ENCODE assay signal across 1 cellular context in the genomic region with DNA sequence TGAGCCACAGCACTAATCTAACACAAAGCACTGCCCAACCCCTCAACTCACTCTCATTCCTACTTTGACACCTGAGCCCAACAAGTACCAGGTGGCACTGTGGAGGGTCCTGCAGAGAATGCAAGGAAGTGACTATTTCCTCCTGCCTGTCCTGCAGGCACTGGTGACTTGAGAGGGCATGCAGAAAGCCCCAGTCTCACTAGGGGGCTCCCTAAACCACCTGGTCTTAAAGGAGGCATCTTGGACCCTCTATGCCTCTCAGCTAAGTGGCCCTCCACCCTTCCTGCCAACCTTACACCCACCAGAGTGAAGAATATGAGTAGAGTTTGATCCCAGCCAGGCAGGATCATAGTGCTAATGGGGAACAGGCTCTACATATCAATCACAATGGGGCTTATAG.
TF ChIP-seq lines count a peak whose summit lies in the region.

No MANE protein-coding gene starts in this region.

TF ChIP-seq in HepG2, 621 proteins besides CTCF, POLR2A, EP300 and RAD21:
- no peak for TF ChIP-seq ZSCAN29 (CRISPR knock-in tag; conservative IDR thresholded peaks at IDR 0.05)
- TF ChIP-seq ZNF335 (CRISPR knock-in tag; IDR thresholded peaks at IDR 0.05) = no peak
- no peak for TF ChIP-seq ZSCAN31 (CRISPR knock-in tag; IDR thresholded peaks at IDR 0.05; ENCODE audit: low read depth)
- no peak for TF ChIP-seq ZC3H4 (CRISPR knock-in tag; IDR thresholded peaks at IDR 0.05; ENCODE audit: borderline replicate concordance)
- TF ChIP-seq ZNF205 (CRISPR knock-in tag; IDR thresholded peaks at IDR 0.05) = peak; percentile 95
- no peak for TF ChIP-seq ZNF616 (CRISPR knock-in tag; IDR thresholded peaks at IDR 0.05; ENCODE audit: low read depth)
- no peak for TF ChIP-seq NR2F6 (IDR thresholded peaks at IDR 0.05)
- no peak for TF ChIP-seq NR2F6 (CRISPR knock-in tag; IDR thresholded peaks at IDR 0.05)
- TF ChIP-seq, protein P1, sequence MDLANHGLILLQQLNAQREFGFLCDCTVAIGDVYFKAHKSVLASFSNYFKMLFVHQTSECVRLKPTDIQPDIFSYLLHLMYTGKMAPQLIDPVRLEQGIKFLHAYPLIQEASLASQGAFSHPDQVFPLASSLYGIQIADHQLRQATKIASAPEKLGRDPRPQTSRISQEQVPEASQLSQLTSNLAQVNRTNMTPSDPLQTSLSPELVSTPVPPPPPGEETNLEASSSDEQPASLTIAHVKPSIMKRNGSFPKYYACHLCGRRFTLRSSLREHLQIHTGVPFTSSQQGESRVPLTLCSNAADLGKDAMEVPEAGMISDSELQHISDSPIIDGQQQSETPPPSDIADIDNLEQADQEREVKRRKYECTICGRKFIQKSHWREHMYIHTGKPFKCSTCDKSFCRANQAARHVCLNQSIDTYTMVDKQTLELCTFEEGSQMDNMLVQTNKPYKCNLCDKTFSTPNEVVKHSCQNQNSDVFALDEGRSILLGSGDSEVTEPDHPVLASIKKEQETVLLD (CRISPR knock-in tag; IDR thresholded peaks at IDR 0.05; ENCODE audit: low read depth) = no peak
- TF ChIP-seq TP53 (CRISPR knock-in tag; conservative IDR thresholded peaks at IDR 0.05) = no peak
- TF ChIP-seq ATF2 (CRISPR knock-in tag; IDR thresholded peaks at IDR 0.05) = no peak
- no peak for TF ChIP-seq CCDC6 (CRISPR knock-in tag; IDR thresholded peaks at IDR 0.05)
- TF ChIP-seq ZNF512 (CRISPR knock-in tag; IDR thresholded peaks at IDR 0.05) = no peak
- TF ChIP-seq SMC3 (IDR thresholded peaks at IDR 0.05; ENCODE audit: low read length) = peak; percentile 43; the same call in 1 of the 2 replicates
- no peak for TF ChIP-seq ZNF761 (CRISPR knock-in tag; conservative IDR thresholded peaks at IDR 0.05)
- TF ChIP-seq FIP1L1 (IDR thresholded peaks at IDR 0.05; ENCODE audit: borderline replicate concordance, insufficient read depth, low read depth, low read length) = no peak
- no peak for TF ChIP-seq ZNF564 (CRISPR knock-in tag; IDR thresholded peaks at IDR 0.05)
- TF ChIP-seq ZNF3 (CRISPR knock-in tag; IDR thresholded peaks at IDR 0.05) = no peak
- TF ChIP-seq NCOA5 (CRISPR knock-in tag; IDR thresholded peaks at IDR 0.05) = no peak
- no peak for TF ChIP-seq ZNF567 (CRISPR knock-in tag; IDR thresholded peaks at IDR 0.05; ENCODE audit: borderline replicate concordance)
- TF ChIP-seq TOPORS (CRISPR knock-in tag; IDR thresholded peaks at IDR 0.05) = no peak
- TF ChIP-seq DR1 (CRISPR knock-in tag; IDR thresholded peaks at IDR 0.05) = no peak
- TF ChIP-seq TAF1 (CRISPR knock-in tag; IDR thresholded peaks at IDR 0.05) = no peak
- no peak for TF ChIP-seq ZNF460 (CRISPR knock-in tag; IDR thresholded peaks at IDR 0.05; ENCODE audit: borderline replicate concordance)
- TF ChIP-seq MZF1 (CRISPR knock-in tag; IDR thresholded peaks at IDR 0.05; ENCODE audit: borderline replicate concordance) = no peak
- no peak for TF ChIP-seq BORCS8-MEF2B (CRISPR knock-in tag; IDR thresholded peaks at IDR 0.05)
- TF ChIP-seq NR1H2 (CRISPR knock-in tag; IDR thresholded peaks at IDR 0.05; ENCODE audit: borderline replicate concordance, low read depth) = no peak
- no peak for TF ChIP-seq SPEN (CRISPR knock-in tag; IDR thresholded peaks at IDR 0.05; ENCODE audit: low read depth)
- no peak for TF ChIP-seq JUND (CRISPR knock-in tag; IDR thresholded peaks at IDR 0.05)
- TF ChIP-seq FOSL2 (CRISPR knock-in tag; IDR thresholded peaks at IDR 0.05) = peak; percentile 15; the same call in 1 of the 2 replicates
- TF ChIP-seq ZNF264 (CRISPR knock-in tag; IDR thresholded peaks at IDR 0.05) = no peak
- TF ChIP-seq JUN (CRISPR knock-in tag; IDR thresholded peaks at IDR 0.05) = no peak
- TF ChIP-seq ZNF251 (CRISPR knock-in tag; IDR thresholded peaks at IDR 0.05) = no peak
- TF ChIP-seq GTF2F1 (IDR thresholded peaks at IDR 0.05; ENCODE audit: low read length) = no peak
- peak; percentile 61 for TF ChIP-seq XRCC5 (optimal IDR thresholded peaks at IDR 0.05; ENCODE audit: low read length)
- TF ChIP-seq STAG1 (CRISPR knock-in tag; IDR thresholded peaks at IDR 0.05) = peak; percentile 83
- TF ChIP-seq TOE1 (CRISPR knock-in tag; IDR thresholded peaks at IDR 0.05) = no peak
- no peak for TF ChIP-seq CEBPG (CRISPR knock-in tag; IDR thresholded peaks at IDR 0.05)
TF ChIP-seq in HepG2: peak in this region for 5.
